Comparison of ENCODE assay signal across 7 cellular contexts in the genomic region with DNA sequence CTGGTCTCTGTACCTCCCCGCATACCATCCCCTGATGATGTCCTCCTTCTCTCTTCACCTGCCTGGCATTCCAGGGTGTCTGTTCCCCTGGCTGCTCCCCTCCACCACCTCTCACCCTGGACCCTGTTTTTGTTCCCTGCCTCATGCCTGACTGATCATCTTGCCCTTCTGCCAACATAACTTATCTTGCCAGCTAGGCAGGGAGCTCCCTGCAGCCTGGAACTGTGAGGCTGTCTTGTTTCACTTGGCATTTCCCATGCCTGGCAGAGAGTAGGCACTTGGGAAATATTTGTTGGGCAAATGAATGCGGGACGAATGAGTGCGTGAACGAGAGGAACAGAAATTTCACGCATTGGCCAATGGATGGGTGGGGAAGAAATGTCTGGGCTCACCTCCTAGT. TPM values are rescaled to one million over a fixed set of nuclear protein-coding genes. Genes with fewer than 3 reads are reported as not detected.
"Had no signal": no experiment of that assay in that cellular context is flagged by ENCODE, and none has a peak within 500 bp of the region (broad histone marks: within the 10 kb centered on the region; RNA-seq: fewer than 3 reads in every experiment).

No MANE protein-coding gene starts in this region.

RNA-seq across cellular contexts. Expression of a gene that starts 7.3 kb away (rescaled TPM):
- total RNA-seq: GM23248, GM23338, H1, H4, H7, H9 had no signal
- polyA plus RNA-seq: GM23248, H1 had no signal

RNA-seq across cellular contexts. Expression of a gene that starts 11.5 kb away (rescaled TPM):
- total RNA-seq: GM23248, GM23338, H1, H4, H9, HFFc6 had no signal

RNA-seq across cellular contexts. Expression of a gene that starts 30.3 kb away (rescaled TPM):
- total RNA-seq: GM23248, H4, HFFc6 had no signal
- polyA plus RNA-seq: GM23248 had no signal
